ENCODE assay signal across 14 cellular contexts in the genomic region with DNA sequence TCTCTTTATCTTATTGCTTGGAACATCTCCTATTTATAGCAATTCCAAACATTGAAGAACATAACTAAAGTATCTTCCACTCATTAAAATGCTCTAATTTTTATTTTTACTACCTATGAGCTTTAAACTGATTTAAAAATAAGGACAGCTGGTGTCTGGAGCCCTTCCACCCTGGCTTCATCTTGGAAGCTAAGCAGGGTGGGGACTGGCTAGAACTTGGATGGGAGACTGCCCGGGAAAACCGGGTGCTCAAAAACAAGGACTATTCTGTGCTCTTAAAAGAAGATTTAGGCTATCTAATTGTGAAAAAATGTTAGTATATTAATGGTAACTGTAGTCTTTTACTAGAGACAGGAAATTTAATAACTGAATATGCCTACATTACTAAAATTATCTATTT.
DNase-seq lines count a peak whose midpoint lies in the region; FAIRE-seq and TF ChIP-seq lines count a peak whose summit lies in the region.
"Had no signal": no experiment of that assay in that cellular context is flagged by ENCODE, and none has a peak within 500 bp of the region (broad histone marks: within the 10 kb centered on the region; RNA-seq: fewer than 3 reads in every experiment).

No MANE protein-coding gene starts in this region.

- H3K9me3 ChIP-seq in kidney (ENCODE audit: control insufficient read depth in 1 of 2, low read length in 2 of 2), result no peaks in the 10 kb centered on the region
- H3K9me3 ChIP-seq: ascending aorta had no signal

- H3K4me3 ChIP-seq in kidney (ENCODE audit: low read length in 2 of 2), result no peak overlapping the region
- H3K4me3 ChIP-seq: ascending aorta had no signal

- H3K36me3 ChIP-seq in kidney (ENCODE audit: control insufficient read depth in 1 of 2, insufficient read depth in 2 of 2, low read length in 2 of 2), result no peaks in the 10 kb centered on the region
- H3K36me3 ChIP-seq: ascending aorta had no signal

- no peak for FAIRE-seq in kidney (lab: Jason Lieb, UNC)

- no peak overlapping the region for H3K9ac ChIP-seq in kidney (ENCODE audit: low read length in 2 of 2)

- H3K27ac ChIP-seq in kidney (ENCODE audit: low read depth in 2 of 2, low read length in 2 of 2), result no peak overlapping the region
- H3K27ac ChIP-seq: ascending aorta had no signal

- in situ Hi-C loops in GM13977 (cut with MboI; ENCODE audit: low pct_unique_long_range_greater_than_20kb, low sequenced_read_pairs, unreplicated experiment), result loop anchor here (25.0 kb wide), 1 partner anchor 685 kb away; a partner anchor contains a TSS

- DNase-seq in GM03348 (ENCODE audit: low spot score) (peak; percentile 27), NCI-H2227 treated with DMSO at 0.1 percent for 48 hours (lab: John Stamatoyannopoulos, UW) (peak; percentile 13), cerebellar cortex (ENCODE audit: low spot score) (peak; percentile 35), myocyte (ENCODE audit: low read depth) (peak; percentile 30), NCI-H345 (lab: John Stamatoyannopoulos, UW) (no peak), kidney (no peak), GM13977 (ENCODE audit: low spot score) (no peak)
- no peak for DNase-seq in effector CD8-positive, alpha-beta T cell (lab: John Stamatoyannopoulos, UW)
- DNase-seq: COR-L47; left colon; NCI-H2029 treated with DMSO at 0.1 percent for 48 hours; PC-3; stimulated activated CD4-positive, alpha-beta T cell treated with anti-CD3 and anti-CD28 coated beads, Interleukin-15, amount 100 ng/mL, for 24 hours had no signal

- intact Hi-C loops in kidney (cut with DNase I), result loop anchor here (10.0 kb wide), 1 partner anchor 992 kb away; a partner anchor contains a TSS

- TF ChIP-seq CTCF in kidney (IDR thresholded peaks at IDR 0.05; ENCODE audit: borderline replicate concordance, extremely low read depth, insufficient read depth) (no peak), GM13977 (IDR thresholded peaks at IDR 0.05; ENCODE audit: extremely low read depth, insufficient read depth, missing control alignments) (no peak)

- H3K4me1 ChIP-seq in kidney (ENCODE audit: control insufficient read depth in 1 of 2, insufficient read depth in 1 of 2, low read depth in 1 of 2, low read length in 2 of 2), result no peaks in the 10 kb centered on the region
- H3K4me1 ChIP-seq: ascending aorta had no signal

Comparison
In these comparisons a context has a peak if more than half of its experiments do, and no peak if none do; other contexts are left out.
1. DNase-seq: peak in GM03348 (single experiment), NCI-H2227 treated with DMSO at 0.1 percent for 48 hours (single experiment), cerebellar cortex (single experiment) and myocyte (single experiment); none in NCI-H345 (single experiment), kidney (single experiment), effector CD8-positive, alpha-beta T cell (single experiment) and GM13977 (single experiment).